8 cellular contexts compared by ENCODE assay signal in the genomic region with DNA sequence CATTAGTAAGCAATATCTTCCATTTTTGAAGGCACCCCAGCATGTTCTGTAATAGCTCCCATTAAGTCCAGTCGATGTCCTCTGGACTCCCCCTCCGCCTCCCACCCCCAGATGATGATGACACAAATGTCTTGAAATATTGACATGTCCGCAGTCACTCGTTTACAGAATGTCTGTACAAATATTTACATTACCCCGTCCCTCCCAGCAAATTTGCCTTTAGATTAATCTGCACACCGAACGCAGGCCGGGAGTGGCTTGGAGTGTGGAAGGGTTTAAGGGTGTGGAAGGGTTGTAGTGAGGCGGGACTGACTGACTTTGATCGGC. TPM values are rescaled to one million over a fixed set of nuclear protein-coding genes. Genes with fewer than 3 reads are reported as not detected.
DNase-seq lines count a peak whose midpoint lies in the region; ATAC-seq, FAIRE-seq and TF ChIP-seq lines count a peak whose summit lies in the region.

No MANE protein-coding gene starts in this region.

- BruUV-seq in GM12878 (replicated peaks; lab: Mats Ljungman, UMichigan) = no TSS peak

- H3K4me1 ChIP-seq in heart right ventricle (peaks cover 0 to 29% (median 18%) of the 10 kb centered on the region in 9 donors), GM12878 (ENCODE audit: control insufficient read depth, insufficient read depth, low read length) (no peaks in the 10 kb centered on the region), aorta (ENCODE audit: control insufficient read depth in 1 of 2, insufficient read depth in 2 of 2, low read length in 2 of 2) (no peaks in the 10 kb centered on the region)

- H3K9me3 ChIP-seq in heart right ventricle (no peaks in the 10 kb centered on the region), GM12878 (replicated peaks; ENCODE audit: control insufficient read depth, insufficient read depth, low read length) (no peaks in the 10 kb centered on the region), aorta (ENCODE audit: control insufficient read depth, low read length) (no peaks in the 10 kb centered on the region)

- peak overlapping the region; percentile 70 for H3K4me3 Mint-ChIP-seq in memory B cell

- peaks cover 12% of the 10 kb centered on the region for H3K4me1 Mint-ChIP-seq in memory B cell

- peak overlapping the region; percentile 84 to 98 (median 93) for H3K4me3 ChIP-seq in heart right ventricle
- H3K4me3 ChIP-seq in GM12878 = peak overlapping the region; percentile 73; the same call in 1 of the 2 replicates
- H3K4me3 ChIP-seq in aorta (ENCODE audit: low read length in 2 of 2) = peak overlapping the region; percentile 73 to 78

- no peaks in the 10 kb centered on the region for H3K36me3 ChIP-seq in heart right ventricle
- no peaks in the 10 kb centered on the region for H3K36me3 ChIP-seq in GM12878 (ENCODE audit: control insufficient read depth in 2 of 2, insufficient read depth in 2 of 2, low read length in 1 of 2)
- no peaks in the 10 kb centered on the region for H3K36me3 ChIP-seq in aorta (ENCODE audit: control insufficient read depth in 1 of 2, insufficient read depth in 2 of 2, low read length in 1 of 2)

- CTCF ChIA-PET in GM12878 (lab: Yijun Ruan, JAX) = no interaction called here

- no peaks in the 10 kb centered on the region for H3K79me2 ChIP-seq in GM12878 (ENCODE audit: control insufficient read depth, insufficient read depth, low read length)

- H3K4me2 ChIP-seq in GM12878 (ENCODE audit: control insufficient read depth, insufficient read depth) = peak overlapping the region; percentile 97

- no peak for FAIRE-seq in GM12878 (lab: Jason Lieb, UNC)

- H3K36me3 Mint-ChIP-seq in memory B cell = no peaks in the 10 kb centered on the region

- TF ChIP-seq RAD21 in GM12878 (IDR thresholded peaks at IDR 0.05; ENCODE audit: insufficient read depth, low read depth, low read length) = no peak

- no peak for DNase-seq in heart right ventricle
- DNase-seq in left cardiac atrium = no peak
- no peak for DNase-seq in GM12878 (ENCODE audit: low read depth, low spot score)
- DNase-seq in memory B cell (ENCODE audit: low spot score in 2 of 2) = no peak
- DNase-seq in aorta = no peak
- DNase-seq in effector CD4-positive, alpha-beta T cell = no peak

- WGBS in heart right ventricle, 2 donors = 16% methylated on average over 10 of the region's 10 CpGs
- WGBS in GM12878 (ENCODE audit: insufficient coverage, insufficient replicate concordance, low lambda C conversion rate, missing lambda C conversion rate) = 28% methylated on average over 10 of the region's 10 CpGs
- WGBS in aorta, 2 donors = 16 to 18% methylated on average over 10 of the region's 10 CpGs

- H3K27me3 Mint-ChIP-seq in memory B cell = peaks cover 18% of the 10 kb centered on the region

- SMC1A ChIA-PET in GM12878 (lab: Charles Lee; ENCODE audit: uncharacterized antibody, unreplicated experiment) = no interaction called here

- H3K27ac ChIP-seq in heart right ventricle = peak overlapping the region; percentile 85 to 96 (median 94)
- no peak overlapping the region for H3K27ac ChIP-seq in GM12878 (ENCODE audit: control insufficient read depth, insufficient read depth)
- peak overlapping the region; percentile 16 to 73 for H3K27ac ChIP-seq in aorta (ENCODE audit: low read depth in 1 of 2, low read length in 2 of 2)

- in situ Hi-C loops in GM12878 (cut with MboI) = no loop called here

- POLR2A ChIA-PET in GM12878 (lab: Charles Lee) = no interaction called here

- H3K9ac ChIP-seq in GM12878 (ENCODE audit: control insufficient read depth, insufficient read depth, low read length) = no peak overlapping the region

- no peaks in the 10 kb centered on the region for H4K20me1 ChIP-seq in GM12878 (ENCODE audit: control insufficient read depth, insufficient read depth)

- intact Hi-C loops in heart right ventricle (cut with DNase I) (loop anchor here in 7 of 10 donors (5.0 to 10.0 kb wide), 6 partner anchors 51 to 201 kb away; no protein-coding TSS in a partner anchor), left cardiac atrium (cut with DNase I) (loop anchor here (10.0 kb wide), 2 partner anchors 51 to 81 kb away; no protein-coding TSS in a partner anchor), GM12878 (cut with micrococcal nuclease; ENCODE audit: unreplicated experiment) (no loop called here), aorta (cut with DNase I) (loop anchor here (5.0 to 10.0 kb wide), 2 partner anchors 81 kb away; partner anchors contain the start of gene RBM45 (in 1 of the 2))

- H3K27me3 ChIP-seq in heart right ventricle (peaks cover 0 to 76% (median 3%) of the 10 kb centered on the region in 7 donors), GM12878 (replicated peaks in 1 of 2; ENCODE audit: control insufficient read depth in 2 of 2, insufficient read depth in 2 of 2, low read length in 1 of 2) (peaks cover 4 to 16% of the 10 kb centered on the region in 2 experiments; a peak in 3 of 4 replicates), aorta (ENCODE audit: control insufficient read depth in 1 of 2, insufficient read depth in 2 of 2, low read length in 1 of 2) (no peaks in the 10 kb centered on the region)

- TF ChIP-seq EP300 in GM12878 (IDR thresholded peaks at IDR 0.05; ENCODE audit: borderline replicate concordance in 1 of 2, control insufficient read depth in 1 of 2, low read depth in 2 of 2, low read length in 2 of 2) = no peak

- H3K27ac Mint-ChIP-seq in memory B cell = no peak overlapping the region

- peak in 1 of 8 donors; percentile 26 for ATAC-seq in heart right ventricle
- ATAC-seq in left cardiac atrium = no peak
- ATAC-seq in GM12878 = no peak
- no peak for ATAC-seq in memory B cell (ENCODE audit: low read depth)
- no peak for ATAC-seq in aorta (ENCODE audit: low FRiP score)
- no peak for ATAC-seq in GM18517 (IDR thresholded peaks at IDR 0.05; ENCODE audit: unreplicated experiment)
- ATAC-seq in GM21786 (IDR thresholded peaks at IDR 0.05; ENCODE audit: unreplicated experiment) = no peak

- no peaks in the 10 kb centered on the region for H3K9me3 Mint-ChIP-seq in memory B cell

- TF ChIP-seq POLR2A in GM12878 (IDR thresholded peaks at IDR 0.05; ENCODE audit: low read depth, low read length) = no peak

- RAD21 ChIA-PET in GM12878 (lab: Charles Lee; ENCODE audit: unreplicated experiment) = no interaction called here

- H2AFZ ChIP-seq in GM12878 (ENCODE audit: control insufficient read depth, low read depth, low read length) = peak overlapping the region; percentile 77

- no peak for TF ChIP-seq CTCF in heart right ventricle (IDR thresholded peaks at IDR 0.05)
- no peak for TF ChIP-seq CTCF in GM12878 (IDR thresholded peaks at IDR 0.05 in 2 of 3, conservative IDR thresholded peaks at IDR 0.05 in 1 of 3; ENCODE audit: control insufficient read depth in 2 of 3, extremely low read depth in 1 of 3, insufficient read depth in 1 of 3, low read depth in 3 of 3, low read length in 3 of 3)

TF ChIP-seq in GM12878, 131 proteins besides CTCF, POLR2A, EP300 and RAD21 (continues in another document):
- TF ChIP-seq ZNF274 (IDR thresholded peaks at IDR 0.05; ENCODE audit: insufficient read depth, insufficient read length) (no peak), PRDM15 (CRISPR knock-in tag; IDR thresholded peaks at IDR 0.05) (no peak), MYB (IDR thresholded peaks at IDR 0.05; ENCODE audit: borderline replicate concordance, low read depth, low read length) (no peak)

RNA-seq across cellular contexts. Expression of gene OSBPL6, which starts 0.9 kb away (rescaled TPM):
- total RNA-seq in heart right ventricle = 1 to 10 TPM; 1.2 to 8.0 (median 5.6) TPM
- polyA plus RNA-seq in heart right ventricle = 1 to 10 TPM; 1.1 to 1.4 TPM
- 10 to 100 TPM in 1 of 2 donors, 1 to 10 TPM in 1; 7.0 to 12.2 TPM for total RNA-seq in left cardiac atrium
- total RNA-seq in GM12878 (2013; cell fraction: nucleolus; rRNA removed) = not detected in 2 replicates
- 0.06 TPM in 1 of 2 replicates, not detected in the other for total RNA-seq in GM12878 (2014; rRNA removed)
- not detected in 2 replicates for total RNA-seq in GM12878 (2014; rRNA removed; fragmentation: Illumina TruSeq; extraction: Trizol)
- total RNA-seq in GM12878 (2021) = 0.11 TPM in 1 of 2 replicates, not detected in the other
- polyA plus RNA-seq in GM12878 (2011; ENCODE audit: low read depth) = not detected
- polyA plus RNA-seq in GM12878 (2011; rRNA removed) = 0.03 and 0.06 TPM in 2 replicates
- polyA plus RNA-seq in GM12878 (2011; cell fraction: cytosol; rRNA removed) = 0.06 TPM in 1 of 2 replicates, not detected in the other
- polyA plus RNA-seq in GM12878 (2011; cell fraction: nucleus; rRNA removed) = 0.03 and 0.06 TPM in 2 replicates
- polyA plus RNA-seq in GM12878 (2012) = 0.03 and 0.10 TPM in 2 replicates
- polyA plus RNA-seq in GM12878 (2014; fragmentation: Illumina TruSeq; extraction: Trizol) = 0.01 TPM in 1 of 2 replicates, not detected in the other
- not detected for polyA plus RNA-seq in GM12878 (2014; fragmentation: Nextera tagmentation; extraction: Ambion mirVana)
- 0.08 TPM in 2 replicates for polyA plus RNA-seq in GM12878 (2014; rRNA removed)
- polyA plus RNA-seq in GM12878 (2016; fragmentation: Nextera tagmentation; extraction: Ambion mirVana) = under 1 TPM in 1 of 2 experiments, not detected in 1; 0.03 TPM
- polyA minus RNA-seq in GM12878 (2011; rRNA and poly(A)+ RNA removed) = 0.10 TPM in 1 of 2 replicates, not detected in the other
- polyA minus RNA-seq in GM12878 (2011; cell fraction: cytosol; rRNA and poly(A)+ RNA removed) = not detected in 2 replicates
- polyA minus RNA-seq in GM12878 (2011; cell fraction: nucleus; rRNA and poly(A)+ RNA removed) = not detected in 2 replicates
- 1 to 10 TPM; 2.1 to 2.4 TPM for total RNA-seq in aorta
- 1 to 10 TPM in 1 of 2 donors, under 1 TPM in 1; 0.75 to 1.3 TPM for polyA plus RNA-seq in aorta
